1 cellular context compared by ENCODE assay signal in genomic region chr7:134446923-134447322, GRCh38.
TF ChIP-seq lines count a peak whose summit lies in the region.

No MANE protein-coding gene starts in this region.

TF ChIP-seq in A549, 52 proteins besides CTCF, POLR2A, EP300 and RAD21:
- TF ChIP-seq JUN (IDR thresholded peaks at IDR 0.05) (no peak; a peak in 1 of 5 replicates), HMGXB4 (CRISPR knock-in tag; IDR thresholded peaks at IDR 0.05; ENCODE audit: borderline replicate concordance) (no peak), ZFP36 (IDR thresholded peaks at IDR 0.05; ENCODE audit: borderline replicate concordance, partially characterized antibody) (no peak), NFE2L2 (conservative IDR thresholded peaks at IDR 0.05; ENCODE audit: low read length) (no peak), RFX5 (IDR thresholded peaks at IDR 0.05) (no peak), PHF8 (IDR thresholded peaks at IDR 0.05; ENCODE audit: borderline replicate concordance, low read depth) (no peak), GATA3 (IDR thresholded peaks at IDR 0.05; ENCODE audit: borderline replicate concordance) (no peak), TP53 (CRISPR knock-in tag; IDR thresholded peaks at IDR 0.05) (no peak), RNF2 (IDR thresholded peaks at IDR 0.05; ENCODE audit: borderline replicate concordance, low read depth) (no peak), FOSL2 (IDR thresholded peaks at IDR 0.05) (no peak), FOSL2 (CRISPR knock-in tag; IDR thresholded peaks at IDR 0.05) (no peak), HOXA7 (CRISPR knock-in tag; IDR thresholded peaks at IDR 0.05) (no peak), CHD2 (IDR thresholded peaks at IDR 0.05; ENCODE audit: low read length, partially characterized antibody) (no peak), MAZ (IDR thresholded peaks at IDR 0.05; ENCODE audit: borderline replicate concordance, low read depth, low read length) (no peak), KDM1A (IDR thresholded peaks at IDR 0.05; ENCODE audit: low read depth) (no peak), FOXS1 (CRISPR knock-in tag; IDR thresholded peaks at IDR 0.05) (no peak)
